12 cellular contexts compared by ENCODE assay signal in the genomic region with DNA sequence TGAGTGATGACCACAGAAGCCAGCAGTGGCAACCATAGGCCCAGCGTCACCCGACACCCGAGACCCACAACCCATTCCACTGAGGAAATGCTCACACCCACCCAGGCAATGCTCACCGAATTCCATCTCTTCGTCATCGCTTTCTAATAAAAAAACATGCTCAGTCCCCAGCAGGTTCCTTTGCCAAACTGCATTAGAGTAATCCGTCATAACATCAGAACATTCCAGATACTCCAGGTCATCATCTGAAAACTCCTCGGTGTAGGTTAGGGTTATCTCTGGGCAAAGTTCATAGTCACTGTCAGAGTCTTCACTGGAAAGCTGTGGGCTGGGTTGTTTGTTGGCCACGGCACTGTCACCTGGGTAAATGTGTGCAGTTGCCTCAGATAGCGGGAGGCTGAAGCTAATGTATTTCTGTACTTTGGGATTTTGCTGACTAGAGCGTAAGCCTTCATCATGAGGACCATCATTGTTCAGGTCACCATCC. TPM values are rescaled to one million over a fixed set of nuclear protein-coding genes. Genes with fewer than 3 reads are reported as not detected.
DNase-seq lines count a peak whose midpoint lies in the region; ATAC-seq and TF ChIP-seq lines count a peak whose summit lies in the region.
"Had no signal": no experiment of that assay in that cellular context is flagged by ENCODE, and none has a peak within 500 bp of the region (broad histone marks: within the 10 kb centered on the region; RNA-seq: fewer than 3 reads in every experiment).

No MANE protein-coding gene starts in this region.

- DNase-seq in H4 (ENCODE audit: low spot score) (peak; percentile 66), astrocyte of the cerebellum (ENCODE audit: low read depth) (no peak), right lobe of liver (peak in 2 of 3 donors; percentile 59 to 63), stomach (no peak), NOMO-1 (lab: John Stamatoyannopoulos, UW; ENCODE audit: unreplicated experiment in 2 of 2) (no peak)
- DNase-seq in effector CD8-positive, alpha-beta T cell (lab: John Stamatoyannopoulos, UW), result no peak
- DNase-seq: COR-L47, NCI-H446, sigmoid colon had no signal

- TF ChIP-seq EP300 in stomach (IDR thresholded peaks at IDR 0.05), result no peak

- H3K4me1 ChIP-seq in ACC112 (ENCODE audit: control insufficient read depth, insufficient read depth, low read length, unreplicated experiment) (peaks cover 61% of the 10 kb centered on the region), right lobe of liver (peaks cover 0 to 8% (median 0%) of the 10 kb centered on the region in 4 donors), stomach (peaks cover 0 to 12% (median 0%) of the 10 kb centered on the region in 4 donors)
- H3K4me1 ChIP-seq: ascending aorta had no signal

- H3K4me3 ChIP-seq in ACC112 (ENCODE audit: low read depth, low read length) (peak overlapping the region; percentile 69), astrocyte of the cerebellum (ENCODE audit: low read depth, low read length) (peak overlapping the region; percentile 64), right lobe of liver (peak overlapping the region in 2 of 3 donors; percentile 14 to 55), stomach (no peak overlapping the region)
- H3K4me3 ChIP-seq: ascending aorta, sigmoid colon had no signal

- peak; percentile 49 for TF ChIP-seq POLR2A in right lobe of liver (IDR thresholded peaks at IDR 0.05)
- TF ChIP-seq POLR2A in stomach (IDR thresholded peaks at IDR 0.05), result no peak

- H3K79me2 ChIP-seq in ACC112 (ENCODE audit: control insufficient read depth, insufficient read depth, low read length, unreplicated experiment), result no peaks in the 10 kb centered on the region

- 36% methylated on average over 7 of the region's 11 CpGs for WGBS in right lobe of liver (ENCODE audit: insufficient coverage, low coverage, low lambda C conversion rate, missing lambda C conversion rate)
- 83 to 91% (median 87%) methylated on average over 11 of the region's 11 CpGs for WGBS in stomach, 5 donors

- intact Hi-C loops in right lobe of liver (cut with DNase I), result no loop called here
- intact Hi-C loops in stomach (cut with DNase I; ENCODE audit: low total_unique reads), result no loop called here

- ATAC-seq in right lobe of liver (peak; percentile 93 to 94 (median 93)), GM21576 (IDR thresholded peaks at IDR 0.05; ENCODE audit: unreplicated experiment) (no peak)

- TF ChIP-seq CTCF in astrocyte of the cerebellum (IDR thresholded peaks at IDR 0.05; ENCODE audit: low read depth, low read length, missing control alignments), result no peak
- TF ChIP-seq CTCF in right lobe of liver (IDR thresholded peaks at IDR 0.05), result no peak
- TF ChIP-seq CTCF in stomach (IDR thresholded peaks at IDR 0.05), result no peak

- no peaks in the 10 kb centered on the region for H3K27me3 ChIP-seq in ACC112 (ENCODE audit: insufficient read depth, low read length)
- H3K27me3 ChIP-seq in right lobe of liver, result no peaks in the 10 kb centered on the region
- H3K27me3 ChIP-seq in stomach, result no peaks in the 10 kb centered on the region
- H3K27me3 ChIP-seq: ascending aorta, sigmoid colon had no signal

- H3K27ac ChIP-seq in ACC112 (ENCODE audit: low read depth, low read length) (peak overlapping the region; percentile 83), right lobe of liver (peak overlapping the region in 2 of 3 donors; percentile 73 to 80), stomach (no peak overlapping the region)
- H3K27ac ChIP-seq: ascending aorta had no signal

- in situ Hi-C loops in astrocyte of the cerebellum (cut with HindIII; ENCODE audit: low sequenced_read_pairs), result loop anchor here (5.0 kb wide), 1 partner anchor 58 kb away; no protein-coding TSS in a partner anchor

- H2AFZ ChIP-seq in ACC112 (ENCODE audit: low read length, unreplicated experiment), result no peak overlapping the region

- H3K9me3 ChIP-seq in right lobe of liver (no peaks in the 10 kb centered on the region), stomach (no peaks in the 10 kb centered on the region)
- H3K9me3 ChIP-seq: ascending aorta, sigmoid colon had no signal

- H3K36me3 ChIP-seq in ACC112 (ENCODE audit: insufficient read depth, low read length), result no peaks in the 10 kb centered on the region
- H3K36me3 ChIP-seq in right lobe of liver, result no peaks in the 10 kb centered on the region
- H3K36me3 ChIP-seq in stomach, result no peaks in the 10 kb centered on the region
- H3K36me3 ChIP-seq: ascending aorta, sigmoid colon had no signal

RNA-seq across cellular contexts. Expression of a gene that starts 49.3 kb away (rescaled TPM):
- total RNA-seq in H4 (2014; rRNA removed; shearing (Covaris generic)), result 19.0 and 25.3 TPM in 2 replicates
- total RNA-seq in right lobe of liver (10 to 100 TPM in 3 of 6 experiments, 1 to 10 TPM in 2, under 1 TPM in 1; 0.66 to 27.9 (median 8.4) TPM), stomach (10 to 100 TPM in 3 of 5 donors, 1 to 10 TPM in 1, not detected in 1; 3.5 to 28.6 (median 17.4) TPM)
- under 1 TPM in 2 of 3 donors, not detected in 1; 0.19 to 0.33 TPM for polyA plus RNA-seq in stomach
- total RNA-seq: ascending aorta had no signal

Comparison
In these comparisons a context has a peak if more than half of its experiments do, and no peak if none do; other contexts are left out.
1. H3K27ac ChIP-seq: peak in ACC112 (single experiment) and right lobe of liver (2 of 3); none in stomach (0 of 5).
2. H3K4me3 ChIP-seq: peak in ACC112 (single experiment), astrocyte of the cerebellum (single experiment) and right lobe of liver (2 of 3); none in stomach (0 of 4).
3. DNase-seq: peak in H4 (single experiment) and right lobe of liver (2 of 3); none in astrocyte of the cerebellum (single experiment), effector CD8-positive, alpha-beta T cell (single experiment), stomach (single experiment) and NOMO-1 (0 of 2).